In genomic region chr12:12266873-12267634, GRCh38 we compare ENCODE assay signal across 1 cellular context.
A peak's percentile ranks its signal among the peaks of the same experiment; 100 is the strongest.
TF ChIP-seq lines count a peak whose summit lies in the region.

Gene LRP6, minus strand, starts transcription at chr12:12267044. Its CDS starts 309 bp downstream, at chr12:12266735.

TF ChIP-seq in WTC11, 78 proteins besides CTCF, POLR2A, EP300 and RAD21 (continued from another document and continues in another):
- no peak for TF ChIP-seq ATF3 (CRISPR knock-in tag; conservative IDR thresholded peaks at IDR 0.05)
- no peak for TF ChIP-seq ZMAT4 (CRISPR knock-in tag; IDR thresholded peaks at IDR 0.05)
- peak; percentile 67; the same call in 1 of the 2 replicates for TF ChIP-seq CREB1 (CRISPR knock-in tag; IDR thresholded peaks at IDR 0.05)
- TF ChIP-seq TEAD4 (CRISPR knock-in tag; IDR thresholded peaks at IDR 0.05) = peak; percentile 99
- no peak for TF ChIP-seq ZNF138 (CRISPR knock-in tag; conservative IDR thresholded peaks at IDR 0.05)
- TF ChIP-seq ZSCAN18 (CRISPR knock-in tag; IDR thresholded peaks at IDR 0.05) = no peak
- TF ChIP-seq NFYB (CRISPR knock-in tag; conservative IDR thresholded peaks at IDR 0.05; ENCODE audit: low read depth) = no peak; the same call in 1 of the 2 replicates
- peak; percentile 99 for TF ChIP-seq SP1 (CRISPR knock-in tag; conservative IDR thresholded peaks at IDR 0.05)
- peak; percentile 90 for TF ChIP-seq E2F5 (CRISPR knock-in tag; IDR thresholded peaks at IDR 0.05)
- peak; percentile 51; the same call in 1 of the 2 replicates for TF ChIP-seq ZNF317 (CRISPR knock-in tag; IDR thresholded peaks at IDR 0.05; ENCODE audit: borderline replicate concordance, low read depth)
- peak; percentile 96 for TF ChIP-seq FOXP1 (CRISPR knock-in tag; IDR thresholded peaks at IDR 0.05; ENCODE audit: borderline replicate concordance)
- TF ChIP-seq ZNF532 (CRISPR knock-in tag; IDR thresholded peaks at IDR 0.05; ENCODE audit: borderline replicate concordance) = no peak
- no peak; the same call in 1 of the 2 replicates for TF ChIP-seq ZNF232 (CRISPR knock-in tag; IDR thresholded peaks at IDR 0.05)
- TF ChIP-seq AR (CRISPR knock-in tag; IDR thresholded peaks at IDR 0.05) = no peak
- no peak for TF ChIP-seq MLX (CRISPR knock-in tag; IDR thresholded peaks at IDR 0.05)
- peak; percentile 80 for TF ChIP-seq GABPB1 (CRISPR knock-in tag; IDR thresholded peaks at IDR 0.05)
- peak; percentile 99 for TF ChIP-seq TEAD1 (CRISPR knock-in tag; IDR thresholded peaks at IDR 0.05)
- no peak for TF ChIP-seq GRHL2 (CRISPR knock-in tag; IDR thresholded peaks at IDR 0.05; ENCODE audit: insufficient replicate concordance, severe bottlenecking)
- no peak for TF ChIP-seq ATF2 (CRISPR knock-in tag; IDR thresholded peaks at IDR 0.05; ENCODE audit: borderline replicate concordance, low read depth)
- TF ChIP-seq ZNF671 (CRISPR knock-in tag; IDR thresholded peaks at IDR 0.05) = 0 out of 2 replicates have a peak, but pooled peaks have one; percentile 6
- TF ChIP-seq USF1 (CRISPR knock-in tag; IDR thresholded peaks at IDR 0.05) = peak; percentile 50
- TF ChIP-seq ATF6 (CRISPR knock-in tag; IDR thresholded peaks at IDR 0.05) = no peak; the same call in 1 of the 2 replicates
- TF ChIP-seq STAT6 (CRISPR knock-in tag; conservative IDR thresholded peaks at IDR 0.05; ENCODE audit: low read depth) = no peak
- no peak for TF ChIP-seq SOX15 (CRISPR knock-in tag; IDR thresholded peaks at IDR 0.05)
- peak; percentile 94 for TF ChIP-seq FOXP4 (CRISPR knock-in tag; IDR thresholded peaks at IDR 0.05)
- TF ChIP-seq ESRRA (CRISPR knock-in tag; IDR thresholded peaks at IDR 0.05; ENCODE audit: borderline replicate concordance) = peak; percentile 72; the same call in 1 of the 2 replicates
- no peak for TF ChIP-seq JAZF1 (CRISPR knock-in tag; IDR thresholded peaks at IDR 0.05)
- TF ChIP-seq USF2 (CRISPR knock-in tag; IDR thresholded peaks at IDR 0.05) = no peak
- TF ChIP-seq ZNF416 (CRISPR knock-in tag; IDR thresholded peaks at IDR 0.05) = 0 out of 2 replicates have a peak, but pooled peaks have one; percentile 5
- no peak for TF ChIP-seq EMX1 (CRISPR knock-in tag; IDR thresholded peaks at IDR 0.05)
- no peak; the same call in 1 of the 2 replicates for TF ChIP-seq IRF1 (CRISPR knock-in tag; IDR thresholded peaks at IDR 0.05)
